10 cellular contexts compared by ENCODE assay signal in the genomic region with DNA sequence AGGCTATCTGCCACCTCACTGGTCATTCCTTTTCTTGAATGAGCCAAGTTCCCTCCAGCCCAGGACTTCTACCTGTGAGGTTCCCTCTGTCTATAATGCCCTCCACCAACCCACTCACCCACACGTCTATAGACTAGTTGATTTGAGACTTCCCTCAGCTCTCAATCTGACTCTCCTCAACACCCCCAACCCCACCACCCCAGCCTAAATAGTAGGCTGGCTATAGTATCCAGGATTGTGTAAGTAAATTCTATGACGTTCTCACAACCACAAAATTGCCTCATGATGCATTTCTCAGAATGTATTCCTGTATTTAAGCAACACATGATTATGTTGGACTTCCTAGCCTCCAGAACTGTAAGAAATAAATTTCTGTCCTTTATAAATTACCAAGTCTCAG. TPM values are rescaled to one million over a fixed set of nuclear protein-coding genes. Genes with fewer than 3 reads are reported as not detected.
DNase-seq lines count a peak whose midpoint lies in the region; ATAC-seq, FAIRE-seq and TF ChIP-seq lines count a peak whose summit lies in the region.
"Had no signal": no experiment of that assay in that cellular context is flagged by ENCODE, and none has a peak within 500 bp of the region (broad histone marks: within the 10 kb centered on the region; RNA-seq: fewer than 3 reads in every experiment).

No MANE protein-coding gene starts in this region.

- dilution Hi-C loops in keratinocyte (cut with MboI; ENCODE audit: extremely low pct_ligation_motif_present, low sequenced_read_pairs): no loop called here

- no peak overlapping the region for H3K9ac ChIP-seq in keratinocyte (ENCODE audit: control insufficient read depth, extremely low read depth, insufficient read depth, low read length)

- no peak for FAIRE-seq in keratinocyte (lab: Jason Lieb, UNC)

- intact Hi-C loops in activated CD4-positive, alpha-beta T cell treated with anti-CD3 and anti-CD28 coated beads, Interleukin-2, amount 10 ng/mL, durations not matched to agents 24 days and 14 days (cut with micrococcal nuclease): loop anchor here (1.0 to 5.0 kb wide), 4 partner anchors 8 to 77 kb away; no protein-coding TSS in a partner anchor

- H2AFZ ChIP-seq in keratinocyte (ENCODE audit: control insufficient read depth, low read length): no peak overlapping the region

- peaks cover 33% of the 10 kb centered on the region for H3K36me3 Mint-ChIP-seq in activated CD4-positive, alpha-beta T cell treated with anti-CD3 and anti-CD28 coated beads, Interleukin-2, amount 10 ng/mL, durations not matched to agents 24 days and 14 days (ENCODE audit: low read depth)
- peaks cover 6% of the 10 kb centered on the region for H3K36me3 Mint-ChIP-seq in activated T-helper 17 cell treated with anti-CD3 and anti-CD28 coated beads, Interleukin-2, amount 50 U/mL, for 72 hours (ENCODE audit: low read depth)

- no peaks in the 10 kb centered on the region for H3K36me3 ChIP-seq in keratinocyte (ENCODE audit: control insufficient read depth in 2 of 2, extremely low read depth in 1 of 2, insufficient read depth in 2 of 2, low read length in 2 of 2)
- H3K36me3 ChIP-seq in suprapubic skin: no peaks in the 10 kb centered on the region

- H3K27ac ChIP-seq in keratinocyte (ENCODE audit: control insufficient read depth, insufficient read depth, low read length) (peak overlapping the region; percentile 1), suprapubic skin (no peak overlapping the region)

- peak; percentile 19 for ATAC-seq in activated T-helper 17 cell treated with anti-CD3 and anti-CD28 coated beads, Interleukin-2, amount 50 U/mL, for 72 hours (replicated peaks)
- ATAC-seq in HG03571 (IDR thresholded peaks at IDR 0.05; ENCODE audit: unreplicated experiment): no peak
- ATAC-seq: HCT116 had no signal

- H3K9me3 Mint-ChIP-seq in activated CD4-positive, alpha-beta T cell treated with anti-CD3 and anti-CD28 coated beads, Interleukin-2, amount 10 ng/mL, durations not matched to agents 24 days and 14 days: peaks cover 4% of the 10 kb centered on the region
- no peaks in the 10 kb centered on the region for H3K9me3 Mint-ChIP-seq in activated T-helper 17 cell treated with anti-CD3 and anti-CD28 coated beads, Interleukin-2, amount 50 U/mL, for 72 hours

- 55% methylated on average over 2 of the region's 2 CpGs for WGBS in suprapubic skin

- H3K4me3 Mint-ChIP-seq in activated CD4-positive, alpha-beta T cell treated with anti-CD3 and anti-CD28 coated beads, Interleukin-2, amount 10 ng/mL, durations not matched to agents 24 days and 14 days: peak overlapping the region; percentile 98
- H3K4me3 Mint-ChIP-seq in activated T-helper 17 cell treated with anti-CD3 and anti-CD28 coated beads, Interleukin-2, amount 50 U/mL, for 72 hours: peak overlapping the region; percentile 96

- H3K79me2 ChIP-seq in keratinocyte (ENCODE audit: control insufficient read depth, insufficient read depth, low read length): peaks cover 83% of the 10 kb centered on the region

- no peaks in the 10 kb centered on the region for H4K20me1 ChIP-seq in keratinocyte (ENCODE audit: control insufficient read depth, extremely low read depth, insufficient read depth, low read length)

- H3K27me3 Mint-ChIP-seq in activated CD4-positive, alpha-beta T cell treated with anti-CD3 and anti-CD28 coated beads, Interleukin-2, amount 10 ng/mL, durations not matched to agents 24 days and 14 days: no peaks in the 10 kb centered on the region
- H3K27me3 Mint-ChIP-seq in activated T-helper 17 cell treated with anti-CD3 and anti-CD28 coated beads, Interleukin-2, amount 50 U/mL, for 72 hours: no peaks in the 10 kb centered on the region

- peaks cover 61% of the 10 kb centered on the region for H3K4me1 Mint-ChIP-seq in activated CD4-positive, alpha-beta T cell treated with anti-CD3 and anti-CD28 coated beads, Interleukin-2, amount 10 ng/mL, durations not matched to agents 24 days and 14 days
- H3K4me1 Mint-ChIP-seq in activated T-helper 17 cell treated with anti-CD3 and anti-CD28 coated beads, Interleukin-2, amount 50 U/mL, for 72 hours: peaks cover 36% of the 10 kb centered on the region

- no peak for TF ChIP-seq POLR2A in suprapubic skin (IDR thresholded peaks at IDR 0.05)

- H3K4me2 ChIP-seq in keratinocyte (ENCODE audit: control insufficient read depth, extremely low read depth, insufficient read depth, low read depth, low read length): peak overlapping the region; percentile 96

- TF ChIP-seq CTCF in keratinocyte (optimal IDR thresholded peaks at IDR 0.05 in 1 of 3, IDR thresholded peaks at IDR 0.05 in 1 of 3, conservative IDR thresholded peaks at IDR 0.05 in 1 of 3; ENCODE audit: extremely low read depth in 1 of 3, insufficient read depth in 2 of 3, low read length in 3 of 3): no peak
- TF ChIP-seq CTCF in suprapubic skin (IDR thresholded peaks at IDR 0.05): no peak

- no peak for TF ChIP-seq EP300 in suprapubic skin (IDR thresholded peaks at IDR 0.05)

- H3K4me3 ChIP-seq in keratinocyte (ENCODE audit: control insufficient read depth in 2 of 3, extremely low read depth in 1 of 3, insufficient read depth in 2 of 3, low read depth in 1 of 3, low read length in 3 of 3) (peak overlapping the region in 2 of 3 experiments; percentile 14 to 95), suprapubic skin (peak overlapping the region; percentile 81)

- H3K9me3 ChIP-seq in keratinocyte (ENCODE audit: control insufficient read depth, low read depth, low read length): no peaks in the 10 kb centered on the region
- H3K9me3 ChIP-seq in suprapubic skin: no peaks in the 10 kb centered on the region

- peak; percentile 66 for DNase-seq in activated CD4-positive, alpha-beta T cell treated with anti-CD3 and anti-CD28 coated beads, Interleukin-2, amount 10 ng/mL, durations not matched to agents 24 days and 14 days
- no peak for DNase-seq in activated CD4-positive, alpha-beta T cell treated with anti-CD3 and anti-CD28 coated beads, Interleukin-2, amount 50 U/mL, for 1 hour
- DNase-seq in keratinocyte (ENCODE audit: low read depth, low spot score): no peak
- DNase-seq in suprapubic skin (ENCODE audit: low spot score in 2 of 2): no peak
- DNase-seq in KG1 (lab: John Stamatoyannopoulos, UW): no peak
- no peak for DNase-seq in NCI-H1092 (lab: John Stamatoyannopoulos, UW)
- DNase-seq: cerebellar nuclear complex had no signal

- no peaks in the 10 kb centered on the region for H3K9me1 ChIP-seq in keratinocyte (ENCODE audit: control insufficient read depth, extremely low read depth, insufficient read depth, low read length)

- H3K4me1 ChIP-seq in keratinocyte (ENCODE audit: control insufficient read depth, extremely low read depth, insufficient read depth, low read length) (peaks cover 27% of the 10 kb centered on the region), suprapubic skin (peaks cover 49% of the 10 kb centered on the region)

- H3K27ac Mint-ChIP-seq in activated CD4-positive, alpha-beta T cell treated with anti-CD3 and anti-CD28 coated beads, Interleukin-2, amount 10 ng/mL, durations not matched to agents 24 days and 14 days: peak overlapping the region; percentile 79
- peak overlapping the region; percentile 7 for H3K27ac Mint-ChIP-seq in activated T-helper 17 cell treated with anti-CD3 and anti-CD28 coated beads, Interleukin-2, amount 50 U/mL, for 72 hours

- no peaks in the 10 kb centered on the region for H3K27me3 ChIP-seq in keratinocyte (ENCODE audit: control insufficient read depth, extremely low read depth, insufficient read depth, low read length)
- no peaks in the 10 kb centered on the region for H3K27me3 ChIP-seq in suprapubic skin

RNA-seq across cellular contexts. Expression of a gene that starts 2.2 kb away (rescaled TPM):
- 84.2 and 86.0 TPM in 2 replicates for total RNA-seq in activated CD4-positive, alpha-beta T cell treated with anti-CD3 and anti-CD28 coated beads, Interleukin-2, amount 10 ng/mL, durations not matched to agents 24 days and 14 days
- 10 to 100 TPM; 22.6 to 48.0 TPM for total RNA-seq in activated T-helper 17 cell treated with anti-CD3 and anti-CD28 coated beads, Interleukin-2, amount 50 U/mL, for 72 hours
- polyA plus RNA-seq in keratinocyte: 42.4 to 132 TPM (median 77.6 TPM) in 3 replicates
- 11.2 TPM for polyA plus RNA-seq in keratinocyte (2011; ENCODE audit: low read depth)
- polyA plus RNA-seq in keratinocyte (2011; cell fraction: cytosol; rRNA removed): 63.7 and 84.7 TPM in 2 replicates
- polyA plus RNA-seq in keratinocyte (2011; cell fraction: nucleus; rRNA removed): 82.9 and 95.8 TPM in 2 replicates
- polyA plus RNA-seq in keratinocyte (2012; ENCODE audit: low replicate concordance): 19.3 and 101 TPM in 2 replicates
- 43.4 to 74.4 TPM (median 56.0 TPM) in 3 replicates for polyA minus RNA-seq in keratinocyte
- polyA minus RNA-seq in keratinocyte (2011; cell fraction: cytosol; rRNA and poly(A)+ RNA removed): 47.8 TPM
- 54.4 and 91.7 TPM in 2 replicates for polyA minus RNA-seq in keratinocyte (2011; cell fraction: nucleus; rRNA and poly(A)+ RNA removed)
- total RNA-seq in suprapubic skin: 10 to 100 TPM; 16.6 to 42.0 (median 23.9) TPM
